10 cellular contexts compared by ENCODE assay signal in genomic region chrX:3549442-3549875, GRCh38.
DNase-seq lines count a peak whose midpoint lies in the region; ATAC-seq and TF ChIP-seq lines count a peak whose summit lies in the region.
"Had no signal": no experiment of that assay in that cellular context is flagged by ENCODE, and none has a peak within 500 bp of the region (broad histone marks: within the 10 kb centered on the region; RNA-seq: fewer than 3 reads in every experiment).

No MANE protein-coding gene starts in this region.

- TF ChIP-seq CTCF in Panc1 (IDR thresholded peaks at IDR 0.05) (no peak), foreskin keratinocyte (conservative IDR thresholded peaks at IDR 0.05) (no peak), thoracic aorta (IDR thresholded peaks at IDR 0.05) (no peak)

- in situ Hi-C loops in Panc1 (cut with HindIII; ENCODE audit: low pct_unique_long_range_greater_than_20kb, low sequenced_read_pairs) = no loop called here

- H3K4me3 ChIP-seq in Panc1 (ENCODE audit: low read depth in 2 of 2, low read length in 2 of 2) (peak overlapping the region; percentile 37 to 55), thoracic aorta (peak overlapping the region; percentile 50)

- H3K27me3 ChIP-seq in Panc1 (ENCODE audit: control insufficient read depth, insufficient read depth, low read length) (no peaks in the 10 kb centered on the region), foreskin keratinocyte (no peaks in the 10 kb centered on the region), thoracic aorta (replicated peaks; ENCODE audit: insufficient read depth) (no peaks in the 10 kb centered on the region)

- H3K9me3 ChIP-seq in Panc1 (ENCODE audit: control insufficient read depth, insufficient read depth, low read depth, low read length) = no peaks in the 10 kb centered on the region
- H3K9me3 ChIP-seq in thoracic aorta = no peaks in the 10 kb centered on the region

- H3K27ac Mint-ChIP-seq in activated naive CD4-positive, alpha-beta T cell treated with anti-CD3 and anti-CD28 coated beads for 36 hours = no peak overlapping the region
- H3K27ac Mint-ChIP-seq: CD4-positive, CD25-positive, alpha-beta regulatory T cell; progenitor cell of endocrine pancreas had no signal

- no peaks in the 10 kb centered on the region for H3K9me3 Mint-ChIP-seq in activated naive CD4-positive, alpha-beta T cell treated with anti-CD3 and anti-CD28 coated beads for 36 hours

- no peak overlapping the region for H3K4me3 Mint-ChIP-seq in activated naive CD4-positive, alpha-beta T cell treated with anti-CD3 and anti-CD28 coated beads for 36 hours

- intact Hi-C loops in Panc1 (cut with micrococcal nuclease; ENCODE audit: unreplicated experiment) = no loop called here
- intact Hi-C loops in activated naive CD4-positive, alpha-beta T cell treated with anti-CD3 and anti-CD28 coated beads for 36 hours (cut with micrococcal nuclease) = no loop called here

- POLR2A ChIA-PET in Panc1 (lab: Charles Lee) = no interaction called here

- ATAC-seq in Panc1 = peak; percentile 89
- ATAC-seq in foreskin keratinocyte = peak; percentile 76
- ATAC-seq in thoracic aorta (ENCODE audit: insufficient number of reproducible peaks, low FRiP score, low read depth) = no peak

- H3K27ac ChIP-seq in Panc1 (ENCODE audit: low read length) (peak overlapping the region; percentile 44), foreskin keratinocyte (no peak overlapping the region), thoracic aorta (no peak overlapping the region)

- CTCF ChIA-PET in Panc1 (lab: Charles Lee) = no interaction called here
- CTCF ChIA-PET in activated naive CD4-positive, alpha-beta T cell treated with anti-CD3 and anti-CD28 coated beads for 36 hours (lab: Charles Lee) = no interaction called here

- H3K4me1 ChIP-seq in Panc1 (ENCODE audit: control insufficient read depth, insufficient read depth, low read length) (no peaks in the 10 kb centered on the region), foreskin keratinocyte (no peaks in the 10 kb centered on the region), thoracic aorta (ENCODE audit: control insufficient read depth in 1 of 2, low read depth in 2 of 2) (no peaks in the 10 kb centered on the region)

- H3K36me3 ChIP-seq in Panc1 (ENCODE audit: control insufficient read depth, insufficient read depth, low read length) = no peaks in the 10 kb centered on the region
- H3K36me3 ChIP-seq in thoracic aorta = no peaks in the 10 kb centered on the region

- DNase-seq in NOMO-1 treated with DMSO at 0.1 percent for 48 hours (lab: John Stamatoyannopoulos, UW; ENCODE audit: unreplicated experiment) (peak; percentile 18), NOMO-1 (lab: John Stamatoyannopoulos, UW; ENCODE audit: unreplicated experiment in 2 of 2) (no peak), Panc1 (ENCODE audit: low read depth, low spot score) (no peak), foreskin keratinocyte (peak in 1 of 2 donors; percentile 22), thoracic aorta (ENCODE audit: low spot score) (no peak), OCI-M1 (lab: John Stamatoyannopoulos, UW) (no peak)
- DNase-seq in effector CD8-positive, alpha-beta T cell (lab: John Stamatoyannopoulos, UW) = no peak
- DNase-seq in activated naive CD4-positive, alpha-beta T cell treated with anti-CD3 and anti-CD28 coated beads for 36 hours = no peak
- DNase-seq: CD4-positive, CD25-positive, alpha-beta regulatory T cell had no signal

- no peaks in the 10 kb centered on the region for H3K4me1 Mint-ChIP-seq in activated naive CD4-positive, alpha-beta T cell treated with anti-CD3 and anti-CD28 coated beads for 36 hours (ENCODE audit: low read depth)
- H3K4me1 Mint-ChIP-seq: CD4-positive, CD25-positive, alpha-beta regulatory T cell had no signal

- BruUV-seq in Panc1 (replicated peaks; lab: Mats Ljungman, UMichigan) = no TSS peak

- no peaks in the 10 kb centered on the region for H3K36me3 Mint-ChIP-seq in activated naive CD4-positive, alpha-beta T cell treated with anti-CD3 and anti-CD28 coated beads for 36 hours (ENCODE audit: low read depth)
- H3K36me3 Mint-ChIP-seq: CD4-positive, CD25-positive, alpha-beta regulatory T cell had no signal

- H3K27me3 Mint-ChIP-seq in activated naive CD4-positive, alpha-beta T cell treated with anti-CD3 and anti-CD28 coated beads for 36 hours (ENCODE audit: low read depth) = peaks cover 15% of the 10 kb centered on the region
- H3K27me3 Mint-ChIP-seq: CD4-positive, CD25-positive, alpha-beta regulatory T cell had no signal
